In genomic region chr2:36399050-36399449, GRCh38 we compare ENCODE assay signal across 18 cellular contexts.
"Had no signal": no experiment of that assay in that cellular context is flagged by ENCODE, and none has a peak within 500 bp of the region (broad histone marks: within the 10 kb centered on the region; RNA-seq: fewer than 3 reads in every experiment).

No MANE protein-coding gene starts in this region.

- ATAC-seq: activated CD4-positive, CD25-positive, alpha-beta regulatory T cell treated with anti-CD3 and anti-CD28 coated beads, Interleukin-2, amount 50 U/mL, for 24 hours; activated CD8-positive, alpha-beta memory T cell treated with anti-CD3 and anti-CD28 coated beads, Interleukin-2, amount 10 ng/mL, durations not matched to agents 7 days and 5 days; activated naive CD4-positive, alpha-beta T cell treated with anti-CD3 and anti-CD28 coated beads, Interleukin-2, amount 50 U/mL, for 72 hours; effector memory CD8-positive, alpha-beta T cell; foreskin keratinocyte; heart left ventricle; stimulated activated effector memory CD8-positive, alpha-beta T cell treated with anti-CD3 and anti-CD28 coated beads, Interleukin-12 subunit alpha, Interleukin-12 subunit beta, amount 100 ng/mL, for 72 hours had no signal

- DNase-seq: activated CD4-positive, alpha-beta T cell treated with anti-CD3 and anti-CD28 coated beads, Interleukin-2, amount 50 U/mL, for 48 hours; activated CD8-positive, alpha-beta memory T cell treated with anti-CD3 and anti-CD28 coated beads, Interleukin-2, amount 10 ng/mL, durations not matched to agents 7 days and 5 days; activated effector memory CD4-positive, alpha-beta T cell treated with anti-CD3 and anti-CD28 coated beads, Interleukin-2, amount 50 U/mL, for 16 hours; activated T-cell treated with anti-CD3 and anti-CD28 coated beads, Interleukin-2, amount 50 U/mL, for 24 hours; cerebellar nuclear complex; effector memory CD8-positive, alpha-beta T cell; foreskin keratinocyte; heart left ventricle; kidney glomerular epithelial cell; midbrain; naive B cell; small intestine had no signal

- H3K27ac ChIP-seq: foreskin keratinocyte, heart left ventricle, parathyroid adenoma, tibial nerve had no signal

- H3K27me3 Mint-ChIP-seq: activated CD8-positive, alpha-beta memory T cell treated with anti-CD3 and anti-CD28 coated beads, Interleukin-2, amount 10 ng/mL, durations not matched to agents 7 days and 5 days; activated T-cell treated with anti-CD3 and anti-CD28 coated beads, Interleukin-2, amount 50 U/mL, for 24 hours; dendritic cell treated with granulocyte-macrophage colony-stimulating factor and Interleukin-4, amounts not matched to agents 40 ng/mL and 50 ng/mL, for 4 days; effector memory CD8-positive, alpha-beta T cell; naive B cell had no signal

- H3K9me3 ChIP-seq: heart left ventricle, tibial nerve had no signal

- H3K36me3 Mint-ChIP-seq: activated CD8-positive, alpha-beta memory T cell treated with anti-CD3 and anti-CD28 coated beads, Interleukin-2, amount 10 ng/mL, durations not matched to agents 7 days and 5 days; activated naive CD4-positive, alpha-beta T cell treated with anti-CD3 and anti-CD28 coated beads, Interleukin-2, amount 50 U/mL, for 72 hours; stimulated activated effector memory CD8-positive, alpha-beta T cell treated with anti-CD3 and anti-CD28 coated beads, Interleukin-12 subunit alpha, Interleukin-12 subunit beta, amount 100 ng/mL, for 72 hours had no signal

- H3K27me3 ChIP-seq: foreskin keratinocyte, heart left ventricle, tibial nerve had no signal

- H2AFZ ChIP-seq: parathyroid adenoma had no signal

- H3K27ac Mint-ChIP-seq: activated CD8-positive, alpha-beta memory T cell treated with anti-CD3 and anti-CD28 coated beads, Interleukin-2, amount 10 ng/mL, durations not matched to agents 7 days and 5 days; activated naive CD4-positive, alpha-beta T cell treated with anti-CD3 and anti-CD28 coated beads, Interleukin-2, amount 50 U/mL, for 72 hours; activated T-cell treated with anti-CD3 and anti-CD28 coated beads, Interleukin-2, amount 50 U/mL, for 24 hours; dendritic cell treated with granulocyte-macrophage colony-stimulating factor and Interleukin-4, amounts not matched to agents 40 ng/mL and 50 ng/mL, for 4 days; effector memory CD8-positive, alpha-beta T cell; naive B cell; stimulated activated effector memory CD8-positive, alpha-beta T cell treated with anti-CD3 and anti-CD28 coated beads, Interleukin-12 subunit alpha, Interleukin-12 subunit beta, amount 100 ng/mL, for 72 hours had no signal

- H3K9me3 Mint-ChIP-seq: activated naive CD4-positive, alpha-beta T cell treated with anti-CD3 and anti-CD28 coated beads, Interleukin-2, amount 50 U/mL, for 72 hours; activated T-cell treated with anti-CD3 and anti-CD28 coated beads, Interleukin-2, amount 50 U/mL, for 24 hours; dendritic cell treated with granulocyte-macrophage colony-stimulating factor and Interleukin-4, amounts not matched to agents 40 ng/mL and 50 ng/mL, for 4 days; effector memory CD8-positive, alpha-beta T cell; naive B cell; stimulated activated effector memory CD8-positive, alpha-beta T cell treated with anti-CD3 and anti-CD28 coated beads, Interleukin-12 subunit alpha, Interleukin-12 subunit beta, amount 100 ng/mL, for 72 hours had no signal

- H3K9ac ChIP-seq: parathyroid adenoma had no signal

- H3K4me3 Mint-ChIP-seq: activated CD8-positive, alpha-beta memory T cell treated with anti-CD3 and anti-CD28 coated beads, Interleukin-2, amount 10 ng/mL, durations not matched to agents 7 days and 5 days; activated T-cell treated with anti-CD3 and anti-CD28 coated beads, Interleukin-2, amount 50 U/mL, for 24 hours; dendritic cell treated with granulocyte-macrophage colony-stimulating factor and Interleukin-4, amounts not matched to agents 40 ng/mL and 50 ng/mL, for 4 days; effector memory CD8-positive, alpha-beta T cell; naive B cell; stimulated activated effector memory CD8-positive, alpha-beta T cell treated with anti-CD3 and anti-CD28 coated beads, Interleukin-12 subunit alpha, Interleukin-12 subunit beta, amount 100 ng/mL, for 72 hours had no signal

- FAIRE-seq: small intestine had no signal

- H3K4me3 ChIP-seq: heart left ventricle, tibial nerve had no signal

- H3K4me1 Mint-ChIP-seq: activated CD8-positive, alpha-beta memory T cell treated with anti-CD3 and anti-CD28 coated beads, Interleukin-2, amount 10 ng/mL, durations not matched to agents 7 days and 5 days; naive B cell; stimulated activated effector memory CD8-positive, alpha-beta T cell treated with anti-CD3 and anti-CD28 coated beads, Interleukin-12 subunit alpha, Interleukin-12 subunit beta, amount 100 ng/mL, for 72 hours had no signal
